In genomic region chr17:1484586-1485310, GRCh38 we compare ENCODE assay signal across 8 cellular contexts. TPM values are rescaled to one million over a fixed set of nuclear protein-coding genes. Genes with fewer than 3 reads are reported as not detected.
A peak's percentile ranks its signal among the peaks of the same experiment; 100 is the strongest.
DNase-seq lines count a peak whose midpoint lies in the region; ATAC-seq and TF ChIP-seq lines count a peak whose summit lies in the region.

No MANE protein-coding gene starts in this region.

- ATAC-seq in GM18868 (IDR thresholded peaks at IDR 0.05; ENCODE audit: unreplicated experiment) (peak; percentile 54), HG03571 (IDR thresholded peaks at IDR 0.05; ENCODE audit: unreplicated experiment) (peak; percentile 41)
- peak; percentile 5 for ATAC-seq in stimulated activated naive CD8-positive, alpha-beta T cell treated with anti-CD3 and anti-CD28 coated beads, Interleukin-15, Interleukin-2, amounts not matched to agents 100 U/mL and 50 U/mL, for 24 hours

- in situ Hi-C loops in SK-MEL-5 (cut with HindIII; ENCODE audit: low pct_unique_long_range_greater_than_20kb, low sequenced_read_pairs) (no loop called here), brain microvascular endothelial cell (cut with HindIII; ENCODE audit: low pct_ligation_motif_present, low sequenced_read_pairs) (no loop called here)

- no peaks in the 10 kb centered on the region for H3K27me3 ChIP-seq in brain microvascular endothelial cell (replicated peaks)
- H3K27me3 ChIP-seq in layer of hippocampus (ENCODE audit: control insufficient read depth, insufficient read depth, low read length), result no peaks in the 10 kb centered on the region

- H3K36me3 ChIP-seq in brain microvascular endothelial cell (replicated peaks), result peaks cover 22% of the 10 kb centered on the region

- peak; percentile 42 for TF ChIP-seq CTCF in brain microvascular endothelial cell (IDR thresholded peaks at IDR 0.05; ENCODE audit: low read depth, low read length, missing control alignments)

- peak overlapping the region; percentile 59 for H3K4me3 ChIP-seq in brain microvascular endothelial cell (ENCODE audit: low read depth, low read length)

- DNase-seq in AG20443 (ENCODE audit: low spot score) (peak; percentile 56), SK-MEL-5 (ENCODE audit: low read depth, low spot score) (peak; percentile 42), brain microvascular endothelial cell (no peak), C1 segment of cervical spinal cord (lab: John Stamatoyannopoulos, UW) (no peak)
- DNase-seq in stimulated activated naive CD8-positive, alpha-beta T cell treated with anti-CD3 and anti-CD28 coated beads, Interleukin-15, Interleukin-2, amounts not matched to agents 100 U/mL and 50 U/mL, for 24 hours, result peak; percentile 51

- H3K27ac ChIP-seq in brain microvascular endothelial cell (peak overlapping the region; percentile 44), layer of hippocampus (ENCODE audit: low read depth, low read length) (peak overlapping the region; percentile 75)

RNA-seq across cellular contexts. Expression of gene MYO1C, which starts 7.7 kb away (rescaled TPM):
- total RNA-seq in SK-MEL-5 (2014; rRNA removed; shearing (Covaris generic)), result 48.6 and 54.6 TPM in 2 replicates
- polyA plus RNA-seq in SK-MEL-5 (2015; cell fraction: cytosol; rRNA removed), result 92.3 and 106 TPM in 2 replicates
- 81.5 and 85.4 TPM in 2 replicates for polyA plus RNA-seq in SK-MEL-5 (2015; cell fraction: nucleus; rRNA removed)

RNA-seq across cellular contexts. Expression of gene CRK, which starts 28.7 kb away (rescaled TPM):
- 80.7 and 87.1 TPM in 2 replicates for total RNA-seq in SK-MEL-5 (2014; rRNA removed; shearing (Covaris generic))
- polyA plus RNA-seq in SK-MEL-5 (2015; cell fraction: cytosol; rRNA removed), result 57.1 and 76.6 TPM in 2 replicates
- polyA plus RNA-seq in SK-MEL-5 (2015; cell fraction: nucleus; rRNA removed), result 14.3 and 14.8 TPM in 2 replicates

RNA-seq across cellular contexts. Expression of gene INPP5K, which starts 31.7 kb away (rescaled TPM):
- total RNA-seq in SK-MEL-5 (2014; rRNA removed; shearing (Covaris generic)), result 33.7 and 41.5 TPM in 2 replicates
- 37.3 and 37.8 TPM in 2 replicates for polyA plus RNA-seq in SK-MEL-5 (2015; cell fraction: cytosol; rRNA removed)
- 55.3 and 68.9 TPM in 2 replicates for polyA plus RNA-seq in SK-MEL-5 (2015; cell fraction: nucleus; rRNA removed)

Comparison
In these comparisons a context has a peak if more than half of its experiments do, and no peak if none do; other contexts are left out.
1. DNase-seq: peak in AG20443 (single experiment), SK-MEL-5 (single experiment) and stimulated activated naive CD8-positive, alpha-beta T cell treated with anti-CD3 and anti-CD28 coated beads, Interleukin-15, Interleukin-2, amounts not matched to agents 100 U/mL and 50 U/mL, for 24 hours (single experiment); none in brain microvascular endothelial cell (single experiment) and C1 segment of cervical spinal cord (0 of 14).
2. Peak in every context shown above with its lines, with median percentiles within 50 percentile points of each other: ATAC-seq.